Comparison of ENCODE assay signal across 21 cellular contexts in genomic region chr1:111706921-111707320, GRCh38. TPM values are rescaled to one million over a fixed set of nuclear protein-coding genes. Genes with fewer than 3 reads are reported as not detected.
DNase-seq lines count a peak whose midpoint lies in the region; ATAC-seq, FAIRE-seq and TF ChIP-seq lines count a peak whose summit lies in the region.
"Had no signal": no experiment of that assay in that cellular context is flagged by ENCODE, and none has a peak within 500 bp of the region (broad histone marks: within the 10 kb centered on the region; RNA-seq: fewer than 3 reads in every experiment).

No MANE protein-coding gene starts in this region.

- H3K9ac ChIP-seq in GM12878 (ENCODE audit: control insufficient read depth, insufficient read depth, low read length): no peak overlapping the region

- in situ Hi-C loops in GM12878 (cut with MboI): no loop called here

- H4K20me1 ChIP-seq in GM12878 (ENCODE audit: control insufficient read depth, insufficient read depth): no peaks in the 10 kb centered on the region

- TF ChIP-seq CTCF in GM12878 (IDR thresholded peaks at IDR 0.05 in 2 of 3, conservative IDR thresholded peaks at IDR 0.05 in 1 of 3; ENCODE audit: control insufficient read depth in 2 of 3, extremely low read depth in 1 of 3, insufficient read depth in 1 of 3, low read depth in 3 of 3, low read length in 3 of 3): no peak

- no peak for TF ChIP-seq EP300 in GM12878 (IDR thresholded peaks at IDR 0.05; ENCODE audit: borderline replicate concordance in 1 of 2, control insufficient read depth in 1 of 2, low read depth in 2 of 2, low read length in 2 of 2)

- intact Hi-C loops in GM12878 (cut with micrococcal nuclease; ENCODE audit: unreplicated experiment): no loop called here

- BruUV-seq in GM12878 (replicated peaks; lab: Mats Ljungman, UMichigan): no TSS peak

- peak overlapping the region; percentile 5; the same call in 1 of the 2 replicates for H3K27ac ChIP-seq in GM12878 (ENCODE audit: control insufficient read depth, insufficient read depth)
- H3K27ac ChIP-seq in small intestine (ENCODE audit: low read depth in 1 of 2, low read length in 1 of 2): no peak overlapping the region
- H3K27ac ChIP-seq: ovary, thyroid gland had no signal

- H3K9me3 ChIP-seq in GM12878 (replicated peaks; ENCODE audit: control insufficient read depth, insufficient read depth, low read length): no peaks in the 10 kb centered on the region
- no peaks in the 10 kb centered on the region for H3K9me3 ChIP-seq in small intestine (ENCODE audit: control insufficient read depth, low read depth)
- H3K9me3 ChIP-seq: esophagus squamous epithelium, heart right ventricle, ovary, thyroid gland had no signal

- H3K4me3 ChIP-seq in GM12878 (no peak overlapping the region), small intestine (ENCODE audit: low read depth in 1 of 2, low read length in 2 of 2) (no peak overlapping the region)
- H3K4me3 ChIP-seq: esophagus squamous epithelium, heart right ventricle, ovary, thyroid gland had no signal

- H3K4me1 ChIP-seq in GM12878 (ENCODE audit: control insufficient read depth, insufficient read depth, low read length) (peaks cover 3% of the 10 kb centered on the region; the same call in 1 of the 2 replicates), small intestine (ENCODE audit: control insufficient read depth in 2 of 2, insufficient read depth in 1 of 2, low read depth in 1 of 2, low read length in 1 of 2) (no peaks in the 10 kb centered on the region)
- H3K4me1 ChIP-seq: thyroid gland had no signal

- ATAC-seq in GM12878 (no peak), HG03460 (IDR thresholded peaks at IDR 0.05; ENCODE audit: unreplicated experiment) (no peak)
- no peak for ATAC-seq in natural killer cell treated with Interleukin-12 subunit alpha and Interleukin-12 subunit beta and Interleukin-15 and Interleukin-18, amount 100 ng/mL, for 72 hours
- ATAC-seq: heart right ventricle, right cardiac atrium, WTC11 had no signal

- 0 out of 2 replicates have a peak overlapping the region, but pooled peaks have one; percentile 30 for H3K4me2 ChIP-seq in GM12878 (ENCODE audit: control insufficient read depth, insufficient read depth)

- FAIRE-seq in GM12878 (lab: Jason Lieb, UNC) (no peak), small intestine (lab: Jason Lieb, UNC) (no peak)
- FAIRE-seq: H1 had no signal

- H3K4me3 Mint-ChIP-seq in natural killer cell treated with Interleukin-12 subunit alpha and Interleukin-12 subunit beta and Interleukin-15 and Interleukin-18, amount 100 ng/mL, for 72 hours: no peak overlapping the region
- H3K4me3 Mint-ChIP-seq: WTC11 had no signal

- POLR2A ChIA-PET in GM12878 (lab: Charles Lee): no interaction called here

- no peaks in the 10 kb centered on the region for H3K27me3 Mint-ChIP-seq in natural killer cell treated with Interleukin-12 subunit alpha and Interleukin-12 subunit beta and Interleukin-15 and Interleukin-18, amount 100 ng/mL, for 72 hours

- no peak for TF ChIP-seq POLR2A in GM12878 (IDR thresholded peaks at IDR 0.05; ENCODE audit: low read depth, low read length)

- H3K79me2 ChIP-seq in GM12878 (ENCODE audit: control insufficient read depth, insufficient read depth, low read length): peaks cover 3% of the 10 kb centered on the region; the same call in 1 of the 2 replicates

- RAD21 ChIA-PET in GM12878 (lab: Charles Lee; ENCODE audit: unreplicated experiment): interaction anchor here (1.0 kb wide), 1 partner anchor 48 kb away, joined by 3 read pairs; no protein-coding TSS in a partner anchor

- no peaks in the 10 kb centered on the region for H3K27me3 ChIP-seq in GM12878 (replicated peaks in 1 of 2; ENCODE audit: control insufficient read depth in 2 of 2, insufficient read depth in 2 of 2, low read length in 1 of 2)
- no peaks in the 10 kb centered on the region for H3K27me3 ChIP-seq in small intestine (ENCODE audit: control insufficient read depth in 2 of 2, insufficient read depth in 2 of 2, low read length in 2 of 2)
- H3K27me3 ChIP-seq: esophagus squamous epithelium, heart right ventricle, ovary, thyroid gland had no signal

- peak overlapping the region; percentile 55 to 76 for H3K27ac Mint-ChIP-seq in natural killer cell treated with Interleukin-12 subunit alpha and Interleukin-12 subunit beta and Interleukin-15 and Interleukin-18, amount 100 ng/mL, for 72 hours
- H3K27ac Mint-ChIP-seq: WTC11 had no signal

- SMC1A ChIA-PET in GM12878 (lab: Charles Lee; ENCODE audit: uncharacterized antibody, unreplicated experiment): interaction anchor here (0.8 to 1.8 kb wide), 6 partner anchors 8 to 225 kb away, joined by 3 to 5 read pairs (median 4); no protein-coding TSS in a partner anchor

- CTCF ChIA-PET in GM12878 (lab: Yijun Ruan, JAX): interaction anchor here (1.0 to 11.3 kb wide), 5 partner anchors 7 to 226 kb away, joined by 3 to 101 read pairs (median 4); no protein-coding TSS in a partner anchor

- H3K36me3 ChIP-seq in GM12878 (ENCODE audit: control insufficient read depth in 2 of 2, insufficient read depth in 2 of 2, low read length in 1 of 2) (peaks cover 5 to 33% of the 10 kb centered on the region in 2 experiments), small intestine (ENCODE audit: control insufficient read depth in 2 of 2, insufficient read depth in 2 of 2, low read length in 2 of 2) (peaks cover 4 to 5% of the 10 kb centered on the region in 2 donors)
- H3K36me3 ChIP-seq: ovary had no signal

- DNase-seq in EH (ENCODE audit: low read depth) (peak; percentile 60), M059J (ENCODE audit: low read depth) (peak; percentile 50), GM12878 (ENCODE audit: low read depth, low spot score) (no peak), NCI-H2029 (lab: John Stamatoyannopoulos, UW) (no peak), small intestine (no peak)
- no peak for DNase-seq in natural killer cell treated with Interleukin-12 subunit alpha and Interleukin-12 subunit beta and Interleukin-15 and Interleukin-18, amount 100 ng/mL, for 72 hours (ENCODE audit: low spot score)
- DNase-seq: activated effector memory CD4-positive, alpha-beta T cell treated with anti-CD3 and anti-CD28 coated beads, Interleukin-2, amount 50 U/mL, for 16 hours; aorta; effector CD4-positive, alpha-beta T cell; esophagus squamous epithelium; heart right ventricle; NCI-H1105 treated with DMSO at 0.1 percent for 48 hours; NCI-H526; ovary; right cardiac atrium; Right ventricle myocardium superior; stimulated activated naive CD4-positive, alpha-beta T cell treated with Interleukin-2 at 50 U/mL for 16 hours; thyroid gland had no signal

- H2AFZ ChIP-seq in GM12878 (ENCODE audit: control insufficient read depth, low read depth, low read length): no peak overlapping the region

- H3K9me3 Mint-ChIP-seq in natural killer cell treated with Interleukin-12 subunit alpha and Interleukin-12 subunit beta and Interleukin-15 and Interleukin-18, amount 100 ng/mL, for 72 hours: no peaks in the 10 kb centered on the region
- H3K9me3 Mint-ChIP-seq: WTC11 had no signal

- no peak for TF ChIP-seq RAD21 in GM12878 (IDR thresholded peaks at IDR 0.05; ENCODE audit: insufficient read depth, low read depth, low read length)

- peaks cover 7 to 18% of the 10 kb centered on the region in 2 donors for H3K4me1 Mint-ChIP-seq in natural killer cell treated with Interleukin-12 subunit alpha and Interleukin-12 subunit beta and Interleukin-15 and Interleukin-18, amount 100 ng/mL, for 72 hours (ENCODE audit: low read depth in 2 of 2)
- H3K4me1 Mint-ChIP-seq: WTC11 had no signal

- peaks cover 26% of the 10 kb centered on the region for H3K36me3 Mint-ChIP-seq in natural killer cell treated with Interleukin-12 subunit alpha and Interleukin-12 subunit beta and Interleukin-15 and Interleukin-18, amount 100 ng/mL, for 72 hours

- 73% methylated on average over 2 of the region's 2 CpGs for WGBS in GM12878 (ENCODE audit: insufficient coverage, insufficient replicate concordance, low lambda C conversion rate, missing lambda C conversion rate)
- WGBS in small intestine, 3 donors: 62 to 86% (median 66%) methylated on average over 2 of the region's 2 CpGs

RNA-seq across cellular contexts. Expression of gene INKA2, which starts 32.3 kb away (rescaled TPM):
- total RNA-seq in M059J (2014; rRNA removed; shearing (Covaris generic)): 2.9 TPM in 2 replicates
- total RNA-seq in GM12878 (2013; cell fraction: nucleolus; rRNA removed): 1.4 and 1.7 TPM in 2 replicates
- total RNA-seq in GM12878 (2014; rRNA removed) (0.96 and 2.3 TPM in 2 replicates), GM12878 (2014; rRNA removed; fragmentation: Illumina TruSeq; extraction: Trizol) (1.3 and 2.0 TPM in 2 replicates), GM12878 (2021) (4.7 and 5.1 TPM in 2 replicates)
- polyA plus RNA-seq in GM12878 (2011; ENCODE audit: low read depth): 0.88 TPM
- polyA plus RNA-seq in GM12878 (2011; rRNA removed) (0.68 and 0.85 TPM in 2 replicates), GM12878 (2014; fragmentation: Illumina TruSeq; extraction: Trizol) (0.96 TPM in 1 of 2 replicates, not detected in the other), GM12878 (2014; fragmentation: Nextera tagmentation; extraction: Ambion mirVana) (under 1 TPM in 1 of 2 experiments, not detected in 1; 0.38 TPM), GM12878 (2014; rRNA removed) (1.7 and 2.0 TPM in 2 replicates), GM12878 (2016; fragmentation: Nextera tagmentation; extraction: Ambion mirVana) (1 to 10 TPM; 3.0 to 3.8 TPM), small intestine (1 to 10 TPM in 1 of 3 donors, under 1 TPM in 2; 0.22 to 2.2 (median 0.27) TPM)
- polyA plus RNA-seq in GM12878 (2011; cell fraction: cytosol; rRNA removed): 0.85 and 0.87 TPM in 2 replicates
- polyA plus RNA-seq in GM12878 (2011; cell fraction: nucleus; rRNA removed): 1.4 and 1.7 TPM in 2 replicates
- 1.7 and 2.7 TPM in 2 replicates for polyA plus RNA-seq in GM12878 (2012)
- 1.4 and 1.5 TPM in 2 replicates for polyA minus RNA-seq in GM12878 (2011; rRNA and poly(A)+ RNA removed)
- polyA minus RNA-seq in GM12878 (2011; cell fraction: cytosol; rRNA and poly(A)+ RNA removed): 0.62 TPM in 1 of 2 replicates, not detected in the other
- 1.3 TPM in 2 replicates for polyA minus RNA-seq in GM12878 (2011; cell fraction: nucleus; rRNA and poly(A)+ RNA removed)
- total RNA-seq in natural killer cell treated with Interleukin-12 subunit alpha and Interleukin-12 subunit beta and Interleukin-15 and Interleukin-18, amount 100 ng/mL, for 72 hours: under 1 TPM in 1 of 2 donors, not detected in 1; 0.45 TPM

RNA-seq across cellular contexts. Expression of gene DDX20, which starts 48.8 kb away (rescaled TPM):
- total RNA-seq in M059J (2014; rRNA removed; shearing (Covaris generic)): 28.6 and 42.0 TPM in 2 replicates
- total RNA-seq in GM12878 (2013; cell fraction: nucleolus; rRNA removed): 31.3 and 31.4 TPM in 2 replicates
- total RNA-seq in GM12878 (2014; rRNA removed) (25.0 and 25.7 TPM in 2 replicates), GM12878 (2014; rRNA removed; fragmentation: Illumina TruSeq; extraction: Trizol) (26.8 and 28.7 TPM in 2 replicates), GM12878 (2021) (21.8 and 26.3 TPM in 2 replicates)
- 4.7 TPM for polyA plus RNA-seq in GM12878 (2011; ENCODE audit: low read depth)
- polyA plus RNA-seq in GM12878 (2011; rRNA removed) (19.3 and 23.2 TPM in 2 replicates), GM12878 (2014; fragmentation: Illumina TruSeq; extraction: Trizol) (24.7 and 32.3 TPM in 2 replicates), GM12878 (2014; fragmentation: Nextera tagmentation; extraction: Ambion mirVana) (10 to 100 TPM in 1 of 2 experiments, 1 to 10 TPM in 1; 7.2 to 10.9 TPM), GM12878 (2014; rRNA removed) (16.6 and 17.6 TPM in 2 replicates), GM12878 (2016; fragmentation: Nextera tagmentation; extraction: Ambion mirVana) (10 to 100 TPM; 25.4 to 30.6 TPM), small intestine (1 to 10 TPM; 3.0 to 6.1 (median 3.6) TPM)
- polyA plus RNA-seq in GM12878 (2011; cell fraction: cytosol; rRNA removed): 7.7 and 8.5 TPM in 2 replicates
- polyA plus RNA-seq in GM12878 (2011; cell fraction: nucleus; rRNA removed): 21.6 and 27.1 TPM in 2 replicates
- polyA plus RNA-seq in GM12878 (2012): 5.9 and 7.2 TPM in 2 replicates
- 9.7 and 18.4 TPM in 2 replicates for polyA minus RNA-seq in GM12878 (2011; rRNA and poly(A)+ RNA removed)
- polyA minus RNA-seq in GM12878 (2011; cell fraction: cytosol; rRNA and poly(A)+ RNA removed): 7.8 and 11.1 TPM in 2 replicates
- polyA minus RNA-seq in GM12878 (2011; cell fraction: nucleus; rRNA and poly(A)+ RNA removed): 8.3 and 11.7 TPM in 2 replicates
- 10 to 100 TPM; 18.5 to 22.7 TPM for total RNA-seq in natural killer cell treated with Interleukin-12 subunit alpha and Interleukin-12 subunit beta and Interleukin-15 and Interleukin-18, amount 100 ng/mL, for 72 hours

Comparison
In these comparisons a context has a peak if more than half of its experiments do, and no peak if none do; other contexts are left out.
1. DNase-seq: peak in EH (single experiment) and M059J (single experiment); none in GM12878 (single experiment), natural killer cell treated with Interleukin-12 subunit alpha and Interleukin-12 subunit beta and Interleukin-15 and Interleukin-18, amount 100 ng/mL, for 72 hours (single experiment), NCI-H2029 (single experiment) and small intestine (single experiment).